Comparison of ENCODE assay signal across 11 cellular contexts in genomic region chr16:28807445-28808120, GRCh38. TPM values are rescaled to one million over a fixed set of nuclear protein-coding genes. Genes with fewer than 3 reads are reported as not detected.
A peak's percentile ranks its signal among the peaks of the same experiment; 100 is the strongest.
DNase-seq lines count a peak whose midpoint lies in the region; ATAC-seq, FAIRE-seq and TF ChIP-seq lines count a peak whose summit lies in the region.
"Not testable (repeated sequence)": the region's sequence is repeated elsewhere in the genome, so short reads cannot be mapped to it uniquely, and the experiment has no call there.
"Had no signal": no experiment of that assay in that cellular context is flagged by ENCODE, and none has a peak within 500 bp of the region (broad histone marks: within the 10 kb centered on the region; RNA-seq: fewer than 3 reads in every experiment).

No MANE protein-coding gene starts in this region.

- no CpG with 5 or more reads among the region's 11 CpGs for WGBS in A549 (ENCODE audit: missing lambda C conversion rate)

- not testable (repeated sequence) for H3K9me3 ChIP-seq in A549; PC-3 (ENCODE audit: low read length); RWPE2 (ENCODE audit: severe bottlenecking); left lung

- not testable (repeated sequence) for FAIRE-seq in A549 (lab: Jason Lieb, UNC)

- not testable (repeated sequence) for H3K4me2 ChIP-seq in A549; PC-3 (ENCODE audit: low read length)

- H3F3A ChIP-seq in PC-3 (ENCODE audit: low read length, unreplicated experiment): not testable (repeated sequence)

- not testable (repeated sequence) for TF ChIP-seq POLR2A in A549 (IDR thresholded peaks at IDR 0.05; ENCODE audit: low read length)

- not testable (repeated sequence) for H3K9me2 ChIP-seq in PC-3 (replicated peaks; ENCODE audit: low read length)

- not testable (repeated sequence) for H3K4me1 ChIP-seq in A549; PC-3 (ENCODE audit: insufficient read depth, low read length); RWPE2 (ENCODE audit: insufficient read depth, poor library complexity, severe bottlenecking); foreskin keratinocyte; left lung

- not testable (repeated sequence) for BruUV-seq in PC-3 (replicated peaks; lab: Mats Ljungman, UMichigan)

- not testable (repeated sequence) for H2AFZ ChIP-seq in PC-3 (ENCODE audit: low read length)

- not testable (repeated sequence) for TF ChIP-seq CTCF in A549 (IDR thresholded peaks at IDR 0.05); PC-3 (conservative IDR thresholded peaks at IDR 0.05; ENCODE audit: low read depth, low read length); RWPE2 (IDR thresholded peaks at IDR 0.05; ENCODE audit: poor library complexity, severe bottlenecking); foreskin keratinocyte (conservative IDR thresholded peaks at IDR 0.05); left lung (IDR thresholded peaks at IDR 0.05); omental fat pad (IDR thresholded peaks at IDR 0.05)

- not testable (repeated sequence) for H3K4me3 ChIP-seq in A549; PC-3 (ENCODE audit: low read length); RWPE2 (ENCODE audit: severe bottlenecking); left lung

- ATAC-seq in A549: peak; percentile 74 to 87
- ATAC-seq in PC-3: peak; percentile 39
- ATAC-seq in RWPE2 (ENCODE audit: low read depth): peak; percentile 68
- ATAC-seq in foreskin keratinocyte: peak; percentile 63
- ATAC-seq in left cardiac atrium: peak; percentile 28 to 65
- peak; percentile 35 for ATAC-seq in left lung
- peak; percentile 41 for ATAC-seq in omental fat pad (ENCODE audit: low FRiP score)

- H4K20me1 ChIP-seq in PC-3 (ENCODE audit: low read length): not testable (repeated sequence)

- H3K79me2 ChIP-seq in PC-3 (ENCODE audit: low read length): not testable (repeated sequence)

- CTCF ChIA-PET in A549 (lab: Yijun Ruan, JAX); PC-3 (lab: Charles Lee): not testable (repeated sequence)

- not testable (repeated sequence) for H3K27ac ChIP-seq in A549; PC-3 (ENCODE audit: low read length); RWPE2 (ENCODE audit: poor library complexity, severe bottlenecking); foreskin keratinocyte; left lung

- H3K27me3 ChIP-seq in PC-3 (ENCODE audit: low read length); RWPE2 (ENCODE audit: insufficient read depth, poor library complexity, severe bottlenecking); foreskin keratinocyte; left lung: not testable (repeated sequence)

- intact Hi-C loops in PC-3 (cut with micrococcal nuclease); left cardiac atrium (cut with DNase I); left lung (cut with DNase I): not testable (repeated sequence)

- not testable (repeated sequence) for TF ChIP-seq EP300 in A549 (IDR thresholded peaks at IDR 0.05)

- not testable (repeated sequence) for H3K9ac ChIP-seq in PC-3 (ENCODE audit: low read length)

- H3K36me3 ChIP-seq in PC-3 (ENCODE audit: low read depth, low read length); RWPE2 (ENCODE audit: low read depth); left lung: not testable (repeated sequence)

- DNase-seq in A549 (ENCODE audit: low read depth in 1 of 2, low spot score in 1 of 2); PC-3; RWPE2 (ENCODE audit: low spot score); foreskin keratinocyte; left cardiac atrium; left lung; omental fat pad (ENCODE audit: low spot score): not testable (repeated sequence)

- POLR2A ChIA-PET in A549 (lab: Yijun Ruan, JAX); PC-3 (lab: Charles Lee; ENCODE audit: unreplicated experiment): not testable (repeated sequence)

- TF ChIP-seq RAD21 in A549 (conservative IDR thresholded peaks at IDR 0.05 in 1 of 2, IDR thresholded peaks at IDR 0.05 in 1 of 2): not testable (repeated sequence)

RNA-seq across cellular contexts. Expression of gene ATXN2L, which starts 15.2 kb away (rescaled TPM):
- 28.4 and 42.5 TPM in 2 replicates for polyA plus RNA-seq in A549 (2011; rRNA removed)
- polyA plus RNA-seq in A549 (2012; cell fraction: cytosol; rRNA removed): 62.5 and 71.3 TPM in 2 replicates
- polyA plus RNA-seq in A549 (2012; cell fraction: nucleus; rRNA removed): 233 and 337 TPM in 2 replicates
- 134 to 137 TPM (median 135 TPM) in 3 replicates for polyA plus RNA-seq in A549 (2017; fragmentation: RNase III; extraction: RNeasy Plus Mini Kit Qiagen cat#74134 plus additional on column Dnase treatment)
- 42.2 and 49.0 TPM in 2 replicates for polyA minus RNA-seq in A549 (2011; rRNA and poly(A)+ RNA removed)
- total RNA-seq in PC-3 (2014; rRNA removed): 65.8 and 104 TPM in 2 replicates
- 75.8 and 76.9 TPM in 2 replicates for total RNA-seq in foreskin keratinocyte
- polyA plus RNA-seq in foreskin keratinocyte: 88.2 and 100 TPM in 2 replicates
- 10 to 100 TPM; 52.5 to 66.2 TPM for total RNA-seq in left cardiac atrium
- 100 to 1,000 TPM; 114 to 153 TPM for total RNA-seq in left lung
- total RNA-seq in omental fat pad: 10 to 100 TPM; 34.4 to 83.3 (median 59.5) TPM

RNA-seq across cellular contexts. Expression of gene TUFM, which starts 38.6 kb away (rescaled TPM):
- polyA plus RNA-seq in A549 (2011; rRNA removed) (139 and 159 TPM in 2 replicates), A549 (2017; fragmentation: RNase III; extraction: RNeasy Plus Mini Kit Qiagen cat#74134 plus additional on column Dnase treatment) (252 to 267 TPM (median 260 TPM) in 3 replicates), foreskin keratinocyte (325 and 344 TPM in 2 replicates)
- polyA plus RNA-seq in A549 (2012; cell fraction: cytosol; rRNA removed): 354 and 357 TPM in 2 replicates
- 599 and 723 TPM in 2 replicates for polyA plus RNA-seq in A549 (2012; cell fraction: nucleus; rRNA removed)
- 90.5 and 114 TPM in 2 replicates for polyA minus RNA-seq in A549 (2011; rRNA and poly(A)+ RNA removed)
- total RNA-seq in PC-3 (2014; rRNA removed) (185 and 198 TPM in 2 replicates), foreskin keratinocyte (169 and 192 TPM in 2 replicates), left cardiac atrium (100 to 1,000 TPM; 167 to 183 TPM), left lung (100 to 1,000 TPM; 146 to 176 TPM), omental fat pad (100 to 1,000 TPM in 2 of 4 donors, 10 to 100 TPM in 2; 93.2 to 133 (median 103) TPM)

RNA-seq across cellular contexts. Expression of gene NPIPB9, which starts 56.0 kb away (rescaled TPM):
- 4.6 and 4.9 TPM in 2 replicates for polyA plus RNA-seq in A549 (2011; rRNA removed)
- 1.5 and 1.8 TPM in 2 replicates for polyA plus RNA-seq in A549 (2012; cell fraction: cytosol; rRNA removed)
- polyA plus RNA-seq in A549 (2012; cell fraction: nucleus; rRNA removed): 4.6 and 8.1 TPM in 2 replicates
- 1.7 to 2.5 TPM (median 2.1 TPM) in 3 replicates for polyA plus RNA-seq in A549 (2017; fragmentation: RNase III; extraction: RNeasy Plus Mini Kit Qiagen cat#74134 plus additional on column Dnase treatment)
- polyA minus RNA-seq in A549 (2011; rRNA and poly(A)+ RNA removed): 0.78 and 1.1 TPM in 2 replicates
- total RNA-seq in PC-3 (2014; rRNA removed): 1.7 TPM in 1 of 2 replicates, not detected in the other
- total RNA-seq in foreskin keratinocyte: 0.07 and 0.53 TPM in 2 replicates
- polyA plus RNA-seq in foreskin keratinocyte: 0.07 and 0.10 TPM in 2 replicates
- under 1 TPM in 1 of 2 donors, not detected in 1; 0.35 TPM for total RNA-seq in left cardiac atrium
- 1 to 10 TPM; 1.2 to 1.5 TPM for total RNA-seq in left lung
- 10 to 100 TPM in 2 of 4 donors, 1 to 10 TPM in 2; 3.2 to 18.4 (median 7.3) TPM for total RNA-seq in omental fat pad
- total RNA-seq: GM23248, H7 had no signal
- polyA plus RNA-seq: CD14-positive monocyte; CD8-positive, alpha-beta memory T cell; GM23248 had no signal

RNA-seq across cellular contexts. Expression of gene SH2B1, which starts 56.1 kb away (rescaled TPM):
- 10.7 and 12.3 TPM in 2 replicates for polyA plus RNA-seq in A549 (2011; rRNA removed)
- 30.4 and 37.2 TPM in 2 replicates for polyA plus RNA-seq in A549 (2012; cell fraction: cytosol; rRNA removed)
- 122 and 123 TPM in 2 replicates for polyA plus RNA-seq in A549 (2012; cell fraction: nucleus; rRNA removed)
- polyA plus RNA-seq in A549 (2017; fragmentation: RNase III; extraction: RNeasy Plus Mini Kit Qiagen cat#74134 plus additional on column Dnase treatment): 25.9 to 31.0 TPM (median 26.7 TPM) in 3 replicates
- 20.9 and 25.7 TPM in 2 replicates for polyA minus RNA-seq in A549 (2011; rRNA and poly(A)+ RNA removed)
- 22.2 and 24.4 TPM in 2 replicates for total RNA-seq in PC-3 (2014; rRNA removed)
- total RNA-seq in foreskin keratinocyte: 21.4 and 22.2 TPM in 2 replicates
- polyA plus RNA-seq in foreskin keratinocyte: 21.7 and 24.1 TPM in 2 replicates
- 10 to 100 TPM; 37.4 to 39.0 TPM for total RNA-seq in left cardiac atrium
- total RNA-seq in left lung: 10 to 100 TPM; 36.9 to 42.4 TPM
- 10 to 100 TPM; 16.1 to 25.4 (median 18.8) TPM for total RNA-seq in omental fat pad
